21 cellular contexts compared by ENCODE assay signal in genomic region chr3:130707914-130708601, GRCh38. TPM values are rescaled to one million over a fixed set of nuclear protein-coding genes. Genes with fewer than 3 reads are reported as not detected.
DNase-seq lines count a peak whose midpoint lies in the region; ATAC-seq and TF ChIP-seq lines count a peak whose summit lies in the region.
"Had no signal": no experiment of that assay in that cellular context is flagged by ENCODE, and none has a peak within 500 bp of the region (broad histone marks: within the 10 kb centered on the region; RNA-seq: fewer than 3 reads in every experiment).

No MANE protein-coding gene starts in this region.

- H3K79me2 ChIP-seq in PC-9 (ENCODE audit: low read depth): no peaks in the 10 kb centered on the region

- H3K4me1 ChIP-seq in left ventricle myocardium inferior: peaks cover 6% of the 10 kb centered on the region
- 0 out of 2 replicates have a peak, but pooled peaks cover 9% of the 10 kb centered on the region for H3K4me1 ChIP-seq in PC-9 (replicated peaks; ENCODE audit: insufficient read depth)

- POLR2A ChIA-PET in PC-9 (lab: Charles Lee; ENCODE audit: unreplicated experiment): interaction anchor here (0.5 kb wide), 1 partner anchor 202 kb away, joined by 4 read pairs; no protein-coding TSS in a partner anchor

- DNase-seq in left ventricle myocardium superior (no peak), left ventricle myocardium inferior (no peak), MV-4-11 (lab: John Stamatoyannopoulos, UW) (peak; percentile 27), fibroblast of the conjunctiva (ENCODE audit: low read depth) (peak; percentile 51), PC-9 (no peak), HK-2 (ENCODE audit: unreplicated experiment) (no peak), sciatic nerve (ENCODE audit: low spot score) (no peak)
- DNase-seq: activated CD4-positive, alpha-beta T cell treated with anti-CD3 and anti-CD28 coated beads, Interleukin-2, amount 50 U/mL, for 48 hours; activated CD8-positive, alpha-beta memory T cell treated with anti-CD3 and anti-CD28 coated beads, Interleukin-2, amount 50 U/mL, for 4 hours; anterior cingulate cortex; kidney; NCI-H1417 treated with DMSO at 0.1 percent for 48 hours; NCI-H2081 treated with DMSO at 0.1 percent for 48 hours; NCI-H510A; stimulated activated CD4-positive, alpha-beta T cell treated with anti-CD3 and anti-CD28 coated beads, Interleukin-2, amount 100 ng/mL, for 48 hours had no signal

- intact Hi-C loops in left ventricle myocardium superior (cut with micrococcal nuclease) (no loop called here), left ventricle myocardium inferior (cut with micrococcal nuclease) (no loop called here), PC-9 (cut with micrococcal nuclease; ENCODE audit: unreplicated experiment) (loop anchor here (10.0 kb wide), 1 partner anchor 317 kb away; the partner anchor contains the start of genes ASTE1 and NEK11), sciatic nerve (cut with DNase I) (no loop called here)

- no peak overlapping the region for H2AFZ ChIP-seq in PC-9

- H4K20me1 ChIP-seq in PC-9 (ENCODE audit: insufficient read depth): no peaks in the 10 kb centered on the region; the same call in 1 of the 2 replicates

- no TSS peak for BruUV-seq in PC-9 (replicated peaks; lab: Mats Ljungman, UMichigan)

- no peak overlapping the region for H3K4me2 ChIP-seq in PC-9

- H3F3A ChIP-seq in PC-9 (ENCODE audit: insufficient read depth, low read depth): no peaks in the 10 kb centered on the region

- no peaks in the 10 kb centered on the region for H3K9me2 ChIP-seq in PC-9 (ENCODE audit: insufficient read depth)

- H3K36me3 ChIP-seq in left ventricle myocardium inferior: peaks cover 45% of the 10 kb centered on the region
- H3K36me3 ChIP-seq in PC-9 (ENCODE audit: low read depth): peaks cover 10% of the 10 kb centered on the region; the same call in 1 of the 2 replicates

- no peak overlapping the region for H3K27ac ChIP-seq in left ventricle myocardium inferior (replicated peaks)
- no peak overlapping the region for H3K27ac ChIP-seq in PC-9
- H3K27ac ChIP-seq: C4-2B, coronary artery had no signal

- H3K27me3 ChIP-seq in left ventricle myocardium inferior (ENCODE audit: low read depth) (no peaks in the 10 kb centered on the region), PC-9 (ENCODE audit: insufficient read depth, low read depth) (no peaks in the 10 kb centered on the region)

- H3K4me3 ChIP-seq in left ventricle myocardium inferior (no peak overlapping the region), PC-9 (no peak overlapping the region)
- H3K4me3 ChIP-seq: coronary artery had no signal

- TF ChIP-seq CTCF in left ventricle myocardium inferior (IDR thresholded peaks at IDR 0.05; ENCODE audit: borderline replicate concordance) (no peak), PC-9 (conservative IDR thresholded peaks at IDR 0.05) (no peak)

- no peaks in the 10 kb centered on the region for H3K9me3 ChIP-seq in left ventricle myocardium inferior (replicated peaks)
- no peaks in the 10 kb centered on the region for H3K9me3 ChIP-seq in PC-9 (ENCODE audit: insufficient read depth, low read depth)

- ATAC-seq in left ventricle myocardium superior (peak; percentile 27), sciatic nerve (no peak), GM19328 (IDR thresholded peaks at IDR 0.05; ENCODE audit: unreplicated experiment) (no peak)
- ATAC-seq: esophagus mucosa; SK-N-SH treated with all-trans-retinoic acid at 6 μM for 48 hours; stimulated activated effector memory CD8-positive, alpha-beta T cell treated with anti-CD3 and anti-CD28 coated beads, Interleukin-12 subunit alpha, Interleukin-12 subunit beta, amount 100 ng/mL, for 72 hours had no signal

- CTCF ChIA-PET in PC-9 (lab: Charles Lee): no interaction called here

RNA-seq across cellular contexts. Expression of gene PIK3R4, which starts 38.6 kb away (rescaled TPM):
- total RNA-seq in left ventricle myocardium superior (13.9 TPM), left ventricle myocardium inferior (13.8 TPM), PC-9 (2021) (28.7 and 35.2 TPM in 2 replicates), sciatic nerve (31.8 TPM)

Comparison
In these comparisons a context has a peak if more than half of its experiments do, and no peak if none do; other contexts are left out.
1. DNase-seq: peak in MV-4-11 (single experiment) and fibroblast of the conjunctiva (single experiment); none in left ventricle myocardium superior (single experiment), left ventricle myocardium inferior (single experiment), PC-9 (0 of 2), HK-2 (single experiment) and sciatic nerve (single experiment).